Comparison of ENCODE assay signal across 8 cellular contexts in genomic region chr9:95875305-95876137, GRCh38. TPM values are rescaled to one million over a fixed set of nuclear protein-coding genes. Genes with fewer than 3 reads are reported as not detected.
DNase-seq lines count a peak whose midpoint lies in the region; ATAC-seq and TF ChIP-seq lines count a peak whose summit lies in the region.

Gene ERCC6L2, plus strand, starts transcription at chr9:95875691. Its CDS starts 348 bp downstream, at chr9:95876039.

- ATAC-seq in GM19468 (IDR thresholded peaks at IDR 0.05; ENCODE audit: extremely low read depth, unreplicated experiment): peak; percentile 83

- H3K9me3 ChIP-seq in CD8-positive, alpha-beta memory T cell (ENCODE audit: low read length): no peaks in the 10 kb centered on the region
- H3K9me3 ChIP-seq in liver (ENCODE audit: control insufficient read depth in 4 of 4, low read length in 3 of 4): no peaks in the 10 kb centered on the region

- WGBS in liver: under 1% methylated on average over 74 of the region's 74 CpGs

- H3K36me3 ChIP-seq in CD8-positive, alpha-beta memory T cell (ENCODE audit: insufficient read depth, low read length): peaks cover 5% of the 10 kb centered on the region
- H3K36me3 ChIP-seq in liver (ENCODE audit: control insufficient read depth in 4 of 4, insufficient read depth in 3 of 4, low read depth in 1 of 4, low read length in 3 of 4): peaks cover 0 to 3% (median under 1%) of the 10 kb centered on the region in 4 donors

- TF ChIP-seq CTCF in liver (IDR thresholded peaks at IDR 0.05; ENCODE audit: low read depth, low read length, missing input control): no peak

- H3K27me3 ChIP-seq in CD8-positive, alpha-beta memory T cell (ENCODE audit: insufficient read depth, low read length, poor library complexity, severe bottlenecking): no peaks in the 10 kb centered on the region
- no peaks in the 10 kb centered on the region for H3K27me3 ChIP-seq in liver (ENCODE audit: control insufficient read depth in 4 of 4, insufficient read depth in 4 of 4, low read length in 3 of 4)

- H3K9me3 Mint-ChIP-seq in CD8-positive, alpha-beta memory T cell: peaks cover 0 to 4% (median 3%) of the 10 kb centered on the region in 5 donors

- no peak within 1 kb of the TSS for H3K4me3 Mint-ChIP-seq in CD8-positive, alpha-beta memory T cell

- no peak within 1 kb of the TSS for H3K27ac Mint-ChIP-seq in CD8-positive, alpha-beta memory T cell

- H3K27me3 Mint-ChIP-seq in CD8-positive, alpha-beta memory T cell: no peaks in the 10 kb centered on the region

- DNase-seq in CD8-positive, alpha-beta memory T cell: peak; percentile 88 to 95 (median 91)
- DNase-seq in HK-2 (ENCODE audit: unreplicated experiment) (peak; percentile 96), NCI-H82 treated with DMSO at 0.1 percent for 48 hours (lab: John Stamatoyannopoulos, UW; ENCODE audit: unreplicated experiment) (peak; percentile 91), dermis microvascular lymphatic vessel endothelial cell (ENCODE audit: low read depth in 2 of 2) (peak; percentile 97 to 98)
- peak; percentile 93 to 95 for DNase-seq in activated CD4-positive, alpha-beta T cell treated with anti-CD3 and anti-CD28 coated beads, Interleukin-2, amount 50 U/mL, for 48 hours
- DNase-seq in stimulated activated CD4-positive, alpha-beta T cell treated with anti-CD3 and anti-CD28 coated beads, TNF-alpha, amount 100 ng/mL, for 24 hours (ENCODE audit: low read depth in 3 of 3): peak; percentile 85 to 91 (median 85)

- no peak within 1 kb of the TSS for H3K4me3 ChIP-seq in CD8-positive, alpha-beta memory T cell (ENCODE audit: low read length)
- peak within 1 kb of the TSS in 1 of 3 donors; percentile 97 for H3K4me3 ChIP-seq in liver (ENCODE audit: low read depth in 1 of 3, low read length in 3 of 3)

- H3K4me1 ChIP-seq in CD8-positive, alpha-beta memory T cell (ENCODE audit: insufficient read depth, low read length): peaks cover 22% of the 10 kb centered on the region
- peaks cover 3 to 16% (median 7%) of the 10 kb centered on the region in 4 donors for H3K4me1 ChIP-seq in liver (ENCODE audit: control insufficient read depth in 4 of 4, insufficient read depth in 4 of 4, low read length in 3 of 4)

- POLR2A ChIA-PET in CD8-positive, alpha-beta memory T cell (lab: Charles Lee): interaction anchor here (0.6 to 2.2 kb wide), 10 partner anchors 9 to 413 kb away, joined by 3 to 13 read pairs (median 3); no protein-coding TSS in a partner anchor

- CTCF ChIA-PET in CD8-positive, alpha-beta memory T cell (lab: Charles Lee): interaction anchor here (1.2 to 4.1 kb wide), 3 partner anchors 14 to 153 kb away, joined by 5 to 30 read pairs (median 5); no protein-coding TSS in a partner anchor

- peaks cover 31 to 40% (median 39%) of the 10 kb centered on the region in 3 donors for H3K4me1 Mint-ChIP-seq in CD8-positive, alpha-beta memory T cell

- H3K36me3 Mint-ChIP-seq in CD8-positive, alpha-beta memory T cell: peaks cover 17 to 54% (median 37%) of the 10 kb centered on the region in 3 donors

- no peak within 1 kb of the TSS for H3K27ac ChIP-seq in CD8-positive, alpha-beta memory T cell (ENCODE audit: low read depth, low read length)
- peak within 1 kb of the TSS; percentile 91 to 99 for H3K27ac ChIP-seq in liver (ENCODE audit: low read depth in 1 of 2, low read length in 2 of 2)

- peak within 1 kb of the TSS; percentile 77 to 93 for H3K9ac ChIP-seq in liver (ENCODE audit: low read depth in 1 of 2, low read length in 2 of 2)

- peak; percentile 33 to 66 for TF ChIP-seq RAD21 in liver (IDR thresholded peaks at IDR 0.05)

TF ChIP-seq in liver, 16 proteins besides CTCF, POLR2A, EP300 and RAD21:
- TF ChIP-seq TAF1 (conservative IDR thresholded peaks at IDR 0.05) (peak; percentile 59), HNF4G (IDR thresholded peaks at IDR 0.05) (no peak), FOXA2 (IDR thresholded peaks at IDR 0.05) (no peak), GABPA (IDR thresholded peaks at IDR 0.05 in 1 of 2, conservative IDR thresholded peaks at IDR 0.05 in 1 of 2) (peak; percentile 92 to 95), RXRA (IDR thresholded peaks at IDR 0.05) (peak; percentile 78 to 93), SP1 (IDR thresholded peaks at IDR 0.05) (peak; percentile 59), REST (IDR thresholded peaks at IDR 0.05) (peak; percentile 70), JUND (IDR thresholded peaks at IDR 0.05) (no peak), FOXA1 (IDR thresholded peaks at IDR 0.05) (peak; percentile 22), HNF4A (conservative IDR thresholded peaks at IDR 0.05) (no peak), EGR1 (IDR thresholded peaks at IDR 0.05; ENCODE audit: low read depth in 2 of 2) (peak; percentile 79 to 83), ZBTB33 (IDR thresholded peaks at IDR 0.05) (peak; percentile 100), ATF3 (IDR thresholded peaks at IDR 0.05) (no peak), YY1 (IDR thresholded peaks at IDR 0.05) (peak; percentile 98)
TF ChIP-seq in liver: peak in this region for 9.

RNA-seq across cellular contexts. Expression of gene ERCC6L2, which starts in this region (rescaled TPM):
- 10 to 100 TPM; 30.0 to 32.7 TPM for total RNA-seq in CD8-positive, alpha-beta memory T cell
- 41.2 TPM for polyA plus RNA-seq in CD8-positive, alpha-beta memory T cell
- total RNA-seq in dermis microvascular lymphatic vessel endothelial cell (32.1 and 41.7 TPM in 2 replicates), liver (10 to 100 TPM; 32.4 to 46.0 TPM)
- 10 to 100 TPM in 1 of 2 donors, 1 to 10 TPM in 1; 4.7 to 11.7 TPM for polyA plus RNA-seq in liver
